In genomic region chr7:93092757-93093370, GRCh38 we compare ENCODE assay signal across 8 cellular contexts. TPM values are rescaled to one million over a fixed set of nuclear protein-coding genes. Genes with fewer than 3 reads are reported as not detected.
A peak's percentile ranks its signal among the peaks of the same experiment; 100 is the strongest.
DNase-seq lines count a peak whose midpoint lies in the region; ATAC-seq, FAIRE-seq and TF ChIP-seq lines count a peak whose summit lies in the region.

No MANE protein-coding gene starts in this region.

- H4K8ac ChIP-seq in mesendoderm (ENCODE audit: low read depth, low read length) = no peak overlapping the region

- no peak overlapping the region for H3K56ac ChIP-seq in mesendoderm (ENCODE audit: low read length)

- no peak overlapping the region for H2BK120ac ChIP-seq in mesendoderm (ENCODE audit: low read depth, low read length)

- CTCF ChIA-PET in A549 (lab: Yijun Ruan, JAX) = interaction anchor here (1.5 to 3.5 kb wide), 2 partner anchors 135 to 139 kb away, joined by 3 to 22 read pairs; partner anchors contain the start of gene VPS50
- CTCF ChIA-PET in WTC11 (lab: Charles Lee) = interaction anchor here (1.0 kb wide), 1 partner anchor 135 kb away, joined by 3 read pairs; no protein-coding TSS in a partner anchor

- H2BK5ac ChIP-seq in mesendoderm (ENCODE audit: low read length) = no peak overlapping the region

- H3K4me1 Mint-ChIP-seq in WTC11 = no peaks in the 10 kb centered on the region

- H2BK15ac ChIP-seq in mesendoderm (replicated peaks; ENCODE audit: low read depth) = no peak overlapping the region

- no peaks in the 10 kb centered on the region for H3K9me3 Mint-ChIP-seq in WTC11

- H3K4me3 ChIP-seq in A549 (no peak overlapping the region), mesendoderm (ENCODE audit: low read length) (no peak overlapping the region)

- no peak overlapping the region for H3K4me3 Mint-ChIP-seq in WTC11

- no peaks in the 10 kb centered on the region for H3K79me2 ChIP-seq in mesendoderm (ENCODE audit: control insufficient read depth, insufficient read depth, low read length)

- TF ChIP-seq POLR2A in A549 (IDR thresholded peaks at IDR 0.05; ENCODE audit: low read length) = no peak

- DNase-seq in A549 (ENCODE audit: low read depth in 1 of 2, low spot score in 1 of 2) (peak in 1 of 2 experiments; percentile 49), WTC11 (ENCODE audit: low spot score) (no peak), mesendoderm (peak; percentile 81), NCI-H2227 treated with DMSO at 0.1 percent for 48 hours (lab: John Stamatoyannopoulos, UW) (no peak), NCI-H2227 (lab: John Stamatoyannopoulos, UW; ENCODE audit: unreplicated experiment) (no peak), NCI-H2196 (lab: John Stamatoyannopoulos, UW; ENCODE audit: unreplicated experiment) (no peak)

- no peaks in the 10 kb centered on the region for H3K9me3 ChIP-seq in A549

- no peak overlapping the region for H3K4ac ChIP-seq in mesendoderm (ENCODE audit: low read depth, low read length)

- H2AK5ac ChIP-seq in mesendoderm (ENCODE audit: low read length) = no peak overlapping the region

- H3K27ac ChIP-seq in A549 (no peak overlapping the region), mesendoderm (ENCODE audit: low read depth, low read length) (no peak overlapping the region)

- POLR2A ChIA-PET in A549 (lab: Yijun Ruan, JAX) (no interaction called here), WTC11 (lab: Charles Lee) (no interaction called here)

- TF ChIP-seq CTCF in A549 (IDR thresholded peaks at IDR 0.05) (peak; percentile 37), WTC11 (IDR thresholded peaks at IDR 0.05) (no peak)

- FAIRE-seq in A549 (lab: Jason Lieb, UNC) = no peak

- H3K4me1 ChIP-seq in A549 = no peaks in the 10 kb centered on the region
- H3K4me1 ChIP-seq in mesendoderm (ENCODE audit: control insufficient read depth, low read depth, low read length) = no peaks in the 10 kb centered on the region

- WGBS in A549 (ENCODE audit: missing lambda C conversion rate) = 11% methylated on average over 1 of the region's 1 CpG
- WGBS in mesendoderm (ENCODE audit: extremely low coverage, insufficient coverage, low lambda C conversion rate) = no CpG with 5 or more reads among the region's 1 CpG

- H3K27ac Mint-ChIP-seq in WTC11 = no peak overlapping the region

- H3K18ac ChIP-seq in mesendoderm (ENCODE audit: low read length) = no peak overlapping the region

- peak in 1 of 2 experiments; percentile 85; a peak in 3 of 6 replicates for ATAC-seq in A549
- peak; percentile 72 for ATAC-seq in GM18519 (IDR thresholded peaks at IDR 0.05; ENCODE audit: low FRiP score, unreplicated experiment)
- peak; percentile 73 for ATAC-seq in HG03354 (IDR thresholded peaks at IDR 0.05; ENCODE audit: poor library complexity, severe bottlenecking, unreplicated experiment)
- peak; percentile 98 for ATAC-seq in WTC11

- H3K9ac ChIP-seq in mesendoderm (ENCODE audit: low read length) = no peak overlapping the region

- H3K27me3 Mint-ChIP-seq in WTC11 (ENCODE audit: low read depth) = peaks cover 8% of the 10 kb centered on the region

- H3K27me3 ChIP-seq in mesendoderm (ENCODE audit: insufficient read depth, low read length, poor library complexity) = no peaks in the 10 kb centered on the region

- TF ChIP-seq RAD21 in A549 (conservative IDR thresholded peaks at IDR 0.05 in 1 of 2, IDR thresholded peaks at IDR 0.05 in 1 of 2) = peak; percentile 53 to 72

- H3K4me2 ChIP-seq in A549 (no peak overlapping the region), mesendoderm (ENCODE audit: low read length) (no peak overlapping the region)

- H3K36me3 ChIP-seq in mesendoderm (ENCODE audit: control insufficient read depth, insufficient read depth, low read length) = no peaks in the 10 kb centered on the region

- H3K79me1 ChIP-seq in mesendoderm (ENCODE audit: low read length) = no peaks in the 10 kb centered on the region

- H3K23ac ChIP-seq in mesendoderm (ENCODE audit: low read length) = no peak overlapping the region

- H3K36me3 Mint-ChIP-seq in WTC11 = no peaks in the 10 kb centered on the region

- H4K5ac ChIP-seq in mesendoderm (ENCODE audit: low read length) = no peak overlapping the region

- TF ChIP-seq EP300 in A549 (IDR thresholded peaks at IDR 0.05) = no peak

TF ChIP-seq in A549, 52 proteins besides CTCF, POLR2A, EP300 and RAD21:
- no peak for TF ChIP-seq MAFK (IDR thresholded peaks at IDR 0.05; ENCODE audit: partially characterized antibody)
- TF ChIP-seq FOSB (CRISPR knock-in tag; IDR thresholded peaks at IDR 0.05) = no peak
- 0 out of 3 replicates have a peak, but pooled peaks have one; percentile 11 for TF ChIP-seq SMC3 (IDR thresholded peaks at IDR 0.05)
- no peak for TF ChIP-seq ZC3H11A (IDR thresholded peaks at IDR 0.05)
- TF ChIP-seq PHF8 (IDR thresholded peaks at IDR 0.05; ENCODE audit: borderline replicate concordance, low read depth) = no peak
- no peak for TF ChIP-seq MAZ (IDR thresholded peaks at IDR 0.05; ENCODE audit: borderline replicate concordance, low read depth, low read length)

TF ChIP-seq in WTC11, 78 proteins besides CTCF, POLR2A, EP300 and RAD21:
- no peak for TF ChIP-seq AFF4 (CRISPR knock-in tag; IDR thresholded peaks at IDR 0.05; ENCODE audit: borderline replicate concordance)

RNA-seq across cellular contexts. Expression of gene SAMD9, which starts 24.9 kb away (rescaled TPM):
- polyA plus RNA-seq in A549 (2011; rRNA removed) = 4.1 and 5.6 TPM in 2 replicates
- polyA plus RNA-seq in A549 (2012; cell fraction: cytosol; rRNA removed) = 0.25 and 0.32 TPM in 2 replicates
- 0.18 and 0.28 TPM in 2 replicates for polyA plus RNA-seq in A549 (2012; cell fraction: nucleus; rRNA removed)
- polyA plus RNA-seq in A549 (2017; fragmentation: RNase III; extraction: RNeasy Plus Mini Kit Qiagen cat#74134 plus additional on column Dnase treatment) = 3.9 to 5.0 TPM (median 4.7 TPM) in 3 replicates
- 1.8 and 2.7 TPM in 2 replicates for polyA minus RNA-seq in A549 (2011; rRNA and poly(A)+ RNA removed)
- 0.11 to 0.14 TPM (median 0.11 TPM) in 3 replicates for total RNA-seq in WTC11 (2021)
- polyA plus RNA-seq in mesendoderm (2013, experiment 1 of 2) = 0.01 TPM
- polyA plus RNA-seq in mesendoderm (2013, experiment 2 of 2) = 0.01 TPM

RNA-seq across cellular contexts. Expression of gene SAMD9L, which starts 55.3 kb away (rescaled TPM):
- polyA plus RNA-seq in A549 (2011; rRNA removed) (1.4 and 1.5 TPM in 2 replicates), A549 (2017; fragmentation: RNase III; extraction: RNeasy Plus Mini Kit Qiagen cat#74134 plus additional on column Dnase treatment) (0.44 to 0.70 TPM (median 0.56 TPM) in 3 replicates)
- 0.05 and 0.07 TPM in 2 replicates for polyA plus RNA-seq in A549 (2012; cell fraction: cytosol; rRNA removed)
- 0.06 and 0.10 TPM in 2 replicates for polyA plus RNA-seq in A549 (2012; cell fraction: nucleus; rRNA removed)
- polyA minus RNA-seq in A549 (2011; rRNA and poly(A)+ RNA removed) = 0.49 and 0.54 TPM in 2 replicates
- 0.15 to 0.23 TPM (median 0.21 TPM) in 3 replicates for total RNA-seq in WTC11 (2021)
- polyA plus RNA-seq in mesendoderm (2013, experiment 1 of 2) = 0.01 TPM
- polyA plus RNA-seq in mesendoderm (2013, experiment 2 of 2) = 0.01 TPM

Comparison
In these comparisons a context has a peak if more than half of its experiments do, and no peak if none do; other contexts are left out.
1. Of the 8 proteins assayed by ChIP-seq in both WTC11 and A549: peak only in WTC11: none; only in A549: CTCF; in both: none; in neither: 7.